Comparison of ENCODE assay signal across 1 cellular context in the genomic region with DNA sequence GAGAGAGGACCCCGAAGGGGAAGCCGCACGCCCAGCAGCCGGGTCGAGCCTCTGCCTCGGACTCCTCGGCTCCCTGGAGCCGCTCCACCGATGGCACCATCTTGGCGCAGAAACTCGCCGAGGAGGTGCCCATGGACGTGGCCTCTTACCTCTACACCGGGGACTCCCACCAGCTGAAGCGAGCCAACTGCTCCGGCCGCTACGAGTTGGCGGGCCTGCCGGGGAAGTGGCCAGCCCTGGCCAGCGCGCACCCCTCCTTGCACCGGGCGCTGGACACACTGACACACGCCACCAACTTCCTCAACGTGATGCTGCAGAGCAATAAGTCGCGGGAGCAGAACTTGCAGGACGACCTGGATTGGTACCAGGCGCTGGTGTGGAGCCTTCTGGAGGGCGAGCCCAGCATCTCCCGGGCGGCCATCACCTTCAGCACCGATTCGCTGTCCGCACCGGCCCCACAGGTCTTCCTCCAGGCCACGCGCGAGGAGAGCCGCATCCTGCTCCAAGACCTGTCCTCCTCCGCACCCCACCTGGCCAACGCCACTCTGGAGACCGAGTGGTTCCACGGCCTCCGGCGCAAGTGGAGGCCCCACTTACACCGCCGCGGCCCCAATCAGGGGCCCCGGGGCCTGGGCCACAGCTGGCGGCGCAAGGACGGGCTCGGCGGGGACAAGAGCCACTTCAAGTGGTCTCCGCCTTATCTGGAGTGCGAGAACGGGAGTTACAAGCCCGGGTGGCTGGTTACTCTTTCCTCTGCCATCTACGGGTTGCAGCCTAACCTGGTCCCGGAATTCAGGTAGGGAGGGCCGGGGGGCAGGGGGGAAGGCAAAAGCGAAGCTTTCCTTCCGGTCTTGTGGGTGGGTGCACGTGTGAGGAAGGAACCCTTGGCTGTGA.
TF ChIP-seq lines count a peak whose summit lies in the region.

No MANE protein-coding gene starts in this region.

TF ChIP-seq in A549, 52 proteins besides CTCF, POLR2A, EP300 and RAD21 (continued from another document):
- TF ChIP-seq, protein P1, sequence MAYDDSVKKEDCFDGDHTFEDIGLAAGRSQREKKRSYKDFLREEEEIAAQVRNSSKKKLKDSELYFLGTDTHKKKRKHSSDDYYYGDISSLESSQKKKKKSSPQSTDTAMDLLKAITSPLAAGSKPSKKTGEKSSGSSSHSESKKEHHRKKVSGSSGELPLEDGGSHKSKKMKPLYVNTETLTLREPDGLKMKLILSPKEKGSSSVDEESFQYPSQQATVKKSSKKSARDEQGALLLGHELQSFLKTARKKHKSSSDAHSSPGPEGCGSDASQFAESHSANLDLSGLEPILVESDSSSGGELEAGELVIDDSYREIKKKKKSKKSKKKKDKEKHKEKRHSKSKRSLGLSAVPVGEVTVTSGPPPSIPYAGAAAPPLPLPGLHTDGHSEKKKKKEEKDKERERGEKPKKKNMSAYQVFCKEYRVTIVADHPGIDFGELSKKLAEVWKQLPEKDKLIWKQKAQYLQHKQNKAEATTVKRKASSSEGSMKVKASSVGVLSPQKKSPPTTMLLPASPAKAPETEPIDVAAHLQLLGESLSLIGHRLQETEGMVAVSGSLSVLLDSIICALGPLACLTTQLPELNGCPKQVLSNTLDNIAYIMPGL (CRISPR knock-in tag; IDR thresholded peaks at IDR 0.05; ENCODE audit: borderline replicate concordance) = no peak
- TF ChIP-seq HOXB5 (CRISPR knock-in tag; IDR thresholded peaks at IDR 0.05) (no peak), BHLHE40 (IDR thresholded peaks at IDR 0.05; ENCODE audit: low read depth, low read length) (no peak), NR3C1 (IDR thresholded peaks at IDR 0.05) (no peak), RCOR1 (IDR thresholded peaks at IDR 0.05; ENCODE audit: low read depth, low read length) (no peak), TFCP2L1 (CRISPR knock-in tag; IDR thresholded peaks at IDR 0.05) (no peak), HOXB13 (CRISPR knock-in tag; IDR thresholded peaks at IDR 0.05; ENCODE audit: low read depth) (no peak), ZFP36 (IDR thresholded peaks at IDR 0.05; ENCODE audit: borderline replicate concordance, partially characterized antibody) (no peak), ZSCAN20 (CRISPR knock-in tag; IDR thresholded peaks at IDR 0.05) (no peak), FOXS1 (CRISPR knock-in tag; IDR thresholded peaks at IDR 0.05) (no peak), POLR2AphosphoS2 (conservative IDR thresholded peaks at IDR 0.05; ENCODE audit: low read length) (no peak)
- TF ChIP-seq, protein P2, sequence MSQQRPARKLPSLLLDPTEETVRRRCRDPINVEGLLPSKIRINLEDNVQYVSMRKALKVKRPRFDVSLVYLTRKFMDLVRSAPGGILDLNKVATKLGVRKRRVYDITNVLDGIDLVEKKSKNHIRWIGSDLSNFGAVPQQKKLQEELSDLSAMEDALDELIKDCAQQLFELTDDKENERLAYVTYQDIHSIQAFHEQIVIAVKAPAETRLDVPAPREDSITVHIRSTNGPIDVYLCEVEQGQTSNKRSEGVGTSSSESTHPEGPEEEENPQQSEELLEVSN (IDR thresholded peaks at IDR 0.05; ENCODE audit: borderline replicate concordance, low read depth) = no peak
- TF ChIP-seq, protein P3, sequence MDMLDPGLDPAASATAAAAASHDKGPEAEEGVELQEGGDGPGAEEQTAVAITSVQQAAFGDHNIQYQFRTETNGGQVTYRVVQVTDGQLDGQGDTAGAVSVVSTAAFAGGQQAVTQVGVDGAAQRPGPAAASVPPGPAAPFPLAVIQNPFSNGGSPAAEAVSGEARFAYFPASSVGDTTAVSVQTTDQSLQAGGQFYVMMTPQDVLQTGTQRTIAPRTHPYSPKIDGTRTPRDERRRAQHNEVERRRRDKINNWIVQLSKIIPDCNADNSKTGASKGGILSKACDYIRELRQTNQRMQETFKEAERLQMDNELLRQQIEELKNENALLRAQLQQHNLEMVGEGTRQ (IDR thresholded peaks at IDR 0.05) = no peak
